ENCODE assay signal across 26 cellular contexts in the genomic region with DNA sequence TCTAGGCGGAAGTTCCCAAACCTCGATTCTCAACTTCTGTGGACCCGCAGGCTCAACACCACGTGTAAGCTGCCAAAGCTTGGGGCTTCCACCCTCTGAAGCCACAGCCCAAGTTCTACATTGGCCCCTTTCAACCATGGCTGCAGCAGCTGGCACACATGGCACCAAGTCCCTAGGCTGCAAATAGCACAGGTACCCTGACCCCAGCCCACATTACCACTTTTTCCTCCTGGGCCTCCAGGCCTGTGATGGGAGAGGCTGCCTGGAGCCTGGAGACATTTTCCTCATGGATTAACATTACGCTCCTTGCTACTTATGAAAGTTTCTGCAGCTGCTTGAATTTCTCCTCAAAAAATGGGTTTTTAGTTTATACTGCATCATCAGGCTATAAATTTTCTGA.
"Had no signal": no experiment of that assay in that cellular context is flagged by ENCODE, and none has a peak within 500 bp of the region (broad histone marks: within the 10 kb centered on the region; RNA-seq: fewer than 3 reads in every experiment).

No MANE protein-coding gene starts in this region.

- ATAC-seq: stimulated activated effector memory CD8-positive, alpha-beta T cell treated with anti-CD3 and anti-CD28 coated beads, Interleukin-12 subunit alpha, Interleukin-12 subunit beta, amount 100 ng/mL, for 72 hours; stimulated activated memory B cell treated with anti-CD40 and anti-IgM and Interleukin-4, amounts not matched to agents 10 μg/mL and 1 μg/mL and 100 μg/mL, for 72 hours; stimulated activated naive B cell treated with anti-CD40 and anti-IgM and Interleukin-4, amounts not matched to agents 10 μg/mL and 1 μg/mL and 100 μg/mL, for 72 hours; stimulated activated naive CD8-positive, alpha-beta T cell treated with anti-CD3 and anti-CD28 coated beads, Interleukin-15, amount 100 ng/mL, for 72 hours; stimulated activated naive CD8-positive, alpha-beta T cell treated with anti-CD3 and anti-CD28 coated beads, Interleukin-15, Interleukin-2, amounts not matched to agents 100 U/mL and 50 U/mL, for 24 hours; upper lobe of right lung had no signal

- H3K27ac ChIP-seq: stomach, suprapubic skin, testis, thoracic aorta, thyroid gland, tibial artery, tibial nerve, transverse colon, upper lobe of left lung, upper lobe of right lung, uterus, vagina had no signal

- H3K4me1 ChIP-seq: suprapubic skin, testis, thyroid gland, transverse colon, upper lobe of right lung, uterus, vagina had no signal

- H3K36me3 ChIP-seq: stomach, suprapubic skin, thoracic aorta, thyroid gland, tibial artery, tibial nerve, transverse colon, upper lobe of left lung, upper lobe of right lung, uterus, vagina had no signal

- H3K9me3 ChIP-seq: suprapubic skin, testis, thoracic aorta, thyroid gland, transverse colon, upper lobe of right lung, uterus had no signal

- H3K27me3 ChIP-seq: stomach, suprapubic skin, testis, thyroid gland, tibial artery, tibial nerve, transverse colon, upper lobe of left lung, upper lobe of right lung, uterus, vagina had no signal

- H3K4me3 ChIP-seq: stomach, suprapubic skin, testis, thoracic aorta, thyroid gland, tibial artery, tibial nerve, transverse colon, upper lobe of left lung, upper lobe of right lung, uterus, vagina had no signal

- DNase-seq: stimulated activated CD4-positive, alpha-beta T cell treated with anti-CD3 and anti-CD28 coated beads, Interleukin-2, amount 100 ng/mL, for 48 hours; stimulated activated CD4-positive, alpha-beta T cell treated with anti-CD3 and anti-CD28 coated beads, Interleukin-4, amount 100 ng/mL, for 1 hour; stimulated activated CD4-positive, alpha-beta T cell treated with anti-CD3 and anti-CD28 coated beads, Interleukin-4, amount 100 ng/mL, for 24 hours; stimulated activated CD4-positive, alpha-beta T cell treated with anti-CD3 and anti-CD28 coated beads, Interleukin-4, amount 100 ng/mL, for 4 hours; stimulated activated CD8-positive, alpha-beta memory T cell treated with anti-CD3 and anti-CD28 coated beads, Interleukin-4, amount 100 ng/mL, for 48 hours; stimulated activated naive B cell treated with anti-CD40 and anti-IgM and Interleukin-4, amounts not matched to agents 10 μg/mL and 1 μg/mL and 100 μg/mL, for 72 hours; stimulated activated naive CD4-positive, alpha-beta T cell; stimulated activated naive CD4-positive, alpha-beta T cell treated with Interleukin-2 at 50 U/mL for 16 hours; stimulated activated naive CD8-positive, alpha-beta T cell treated with anti-CD3 and anti-CD28 coated beads, Interleukin-15, amount 100 ng/mL, for 72 hours; stimulated activated naive CD8-positive, alpha-beta T cell treated with anti-CD3 and anti-CD28 coated beads, Interleukin-15, Interleukin-2, amounts not matched to agents 100 U/mL and 50 U/mL, for 24 hours; stomach; substantia nigra; testis; thyroid gland; tibial artery; transverse colon; trophoblast cell; upper lobe of left lung; upper lobe of right lung; uterus had no signal
